9 cellular contexts compared by ENCODE assay signal in genomic region chr3:128607710-128608048, GRCh38.
DNase-seq lines count a peak whose midpoint lies in the region; ATAC-seq and TF ChIP-seq lines count a peak whose summit lies in the region.
"Had no signal": no experiment of that assay in that cellular context is flagged by ENCODE, and none has a peak within 500 bp of the region (broad histone marks: within the 10 kb centered on the region; RNA-seq: fewer than 3 reads in every experiment).

No MANE protein-coding gene starts in this region.

- no peak overlapping the region for H3K27ac Mint-ChIP-seq in central memory CD8-positive, alpha-beta T cell (ENCODE audit: low read depth)
- H3K27ac Mint-ChIP-seq: activated naive CD8-positive, alpha-beta T cell had no signal

- no peaks in the 10 kb centered on the region for H3K27me3 ChIP-seq in GM06990 (replicated peaks; ENCODE audit: control insufficient read depth, insufficient read depth, low read length)
- H3K27me3 ChIP-seq in layer of hippocampus (ENCODE audit: control insufficient read depth, insufficient read depth, low read length), result no peaks in the 10 kb centered on the region

- DNase-seq in GM06990 (ENCODE audit: extremely low read depth, insufficient read length) (no peak), germinal center (ENCODE audit: low spot score) (no peak)
- DNase-seq in central memory CD8-positive, alpha-beta T cell (ENCODE audit: low spot score in 2 of 2), result no peak
- no peak for DNase-seq in activated CD4-positive, alpha-beta T cell treated with anti-CD3 and anti-CD28 coated beads, Interleukin-2, amount 50 U/mL, for 48 hours

- H3K4me1 Mint-ChIP-seq in central memory CD8-positive, alpha-beta T cell, result no peaks in the 10 kb centered on the region

- H3K4me3 Mint-ChIP-seq in central memory CD8-positive, alpha-beta T cell, result peak overlapping the region; percentile 36

- H3K27me3 Mint-ChIP-seq in central memory CD8-positive, alpha-beta T cell, result no peaks in the 10 kb centered on the region
- H3K27me3 Mint-ChIP-seq: activated naive CD8-positive, alpha-beta T cell had no signal

- H3K9me3 Mint-ChIP-seq in central memory CD8-positive, alpha-beta T cell, result no peaks in the 10 kb centered on the region

- H3K4me3 ChIP-seq in GM06990 (replicated peaks; ENCODE audit: low read depth, low read length) (peak overlapping the region; percentile 58), skin epidermis (peak overlapping the region in 6 of 7 experiments; percentile 25 to 46 (median 36))

- H3K27ac ChIP-seq in layer of hippocampus (ENCODE audit: low read depth, low read length) (peak overlapping the region; percentile 30), skin epidermis (peak overlapping the region in 11 of 21 experiments; percentile 1 to 71 (median 59))

- no peak for TF ChIP-seq CTCF in GM06990 (IDR thresholded peaks at IDR 0.05; ENCODE audit: insufficient read depth, low read length, poor library complexity, severe bottlenecking)

- H3K36me3 Mint-ChIP-seq in central memory CD8-positive, alpha-beta T cell (ENCODE audit: insufficient read depth), result peaks cover 3% of the 10 kb centered on the region
- H3K36me3 Mint-ChIP-seq: activated naive CD8-positive, alpha-beta T cell had no signal

- no peak for ATAC-seq in central memory CD8-positive, alpha-beta T cell (replicated peaks; ENCODE audit: extremely low read depth, poor library complexity, severe bottlenecking)
- ATAC-seq in GM18868 (IDR thresholded peaks at IDR 0.05; ENCODE audit: unreplicated experiment) (no peak), GM21529 (IDR thresholded peaks at IDR 0.05; ENCODE audit: unreplicated experiment) (no peak)

- H3K36me3 ChIP-seq in GM06990 (ENCODE audit: control insufficient read depth, insufficient read depth, low read length), result no peaks in the 10 kb centered on the region
